8 cellular contexts compared by ENCODE assay signal in the genomic region with DNA sequence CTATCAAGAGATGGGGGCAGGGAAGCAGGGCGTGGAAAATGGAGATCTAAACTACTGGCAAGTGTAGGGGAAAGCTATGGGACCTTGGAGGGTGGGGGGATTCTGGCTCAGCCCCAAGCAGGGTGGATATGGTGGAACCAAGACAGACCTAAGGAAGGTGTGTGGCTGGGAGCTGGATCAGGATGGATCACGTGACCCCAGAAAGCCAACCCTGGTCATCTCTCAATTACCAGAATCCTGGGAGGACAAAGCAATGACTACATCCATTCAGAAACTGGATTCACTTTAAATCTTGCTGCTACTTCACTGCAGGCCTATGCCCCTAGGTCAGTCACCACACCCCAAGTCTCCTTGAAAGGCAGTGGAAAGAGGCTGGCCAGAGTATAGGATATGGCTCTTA.
"Had no signal": no experiment of that assay in that cellular context is flagged by ENCODE, and none has a peak within 500 bp of the region (broad histone marks: within the 10 kb centered on the region; RNA-seq: fewer than 3 reads in every experiment).

No MANE protein-coding gene starts in this region.

- H3K4me1 Mint-ChIP-seq: IgD-negative memory B cell had no signal

- H3K27ac ChIP-seq: HL-60 had no signal

- H3K4me3 Mint-ChIP-seq: HFFc6, IgD-negative memory B cell had no signal

- H3K36me3 ChIP-seq: HAP-1 had no signal

- H3K27ac Mint-ChIP-seq: HFFc6, IgD-negative memory B cell had no signal

- H3K9me3 Mint-ChIP-seq: HFFc6 had no signal

- H3K27me3 Mint-ChIP-seq: IgD-negative memory B cell had no signal

- DNase-seq: GOT3, H7, HFFc6 had no signal

- H3K4me3 ChIP-seq: HAP-1 had no signal

- ATAC-seq: HCT116, HepG2 had no signal

- FAIRE-seq: HepG2 had no signal

- H3K9me3 ChIP-seq: HAP-1 had no signal
